ENCODE assay signal across 24 cellular contexts in the genomic region with DNA sequence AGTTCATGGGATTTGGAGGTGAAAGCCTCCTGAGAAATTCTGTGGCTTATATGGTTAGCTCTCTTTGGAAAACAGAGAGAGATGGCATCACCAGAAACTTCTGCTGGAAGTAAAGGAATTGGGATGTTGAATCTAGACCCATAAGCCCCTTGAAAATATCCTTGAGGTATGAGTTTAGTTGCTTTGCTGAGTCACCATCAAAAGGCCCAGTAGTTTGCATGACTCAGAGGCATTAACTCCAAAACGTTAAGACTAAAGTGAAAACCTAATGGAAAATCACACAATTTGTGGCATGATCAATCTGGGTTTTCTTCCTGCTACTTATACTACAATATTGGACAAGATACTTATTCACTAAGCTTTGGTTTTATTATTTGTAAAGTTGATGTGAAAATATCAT.
DNase-seq lines count a peak whose midpoint lies in the region; ATAC-seq and TF ChIP-seq lines count a peak whose summit lies in the region.
"Had no signal": no experiment of that assay in that cellular context is flagged by ENCODE, and none has a peak within 500 bp of the region (broad histone marks: within the 10 kb centered on the region; RNA-seq: fewer than 3 reads in every experiment).

No MANE protein-coding gene starts in this region.

- no peaks in the 10 kb centered on the region for H3K4me1 ChIP-seq in foreskin keratinocyte
- H3K4me1 ChIP-seq: prostate gland, stomach, transverse colon had no signal

- H3K27ac ChIP-seq in foreskin keratinocyte = no peak overlapping the region
- H3K27ac ChIP-seq: brain microvascular endothelial cell, prostate gland, stomach, transverse colon had no signal

- DNase-seq in HCEC 1CT (peak; percentile 30), astrocyte of the spinal cord (ENCODE audit: low read depth, low spot score) (peak; percentile 56), foreskin keratinocyte (peak in 1 of 2 donors; percentile 14), left lobe of liver (ENCODE audit: low spot score) (no peak), NCI-H1694 (lab: John Stamatoyannopoulos, UW) (no peak)
- DNase-seq: activated CD4-positive, alpha-beta T cell treated with anti-CD3 and anti-CD28 coated beads for 48 hours; brain microvascular endothelial cell; C1 segment of cervical spinal cord; GOT3; KBM-7; left ventricle myocardium superior; MV-4-11; NCI-H1930; NCI-H226; OCI-M1; SHP77 treated with DMSO at 0.1 percent for 48 hours; stimulated activated CD4-positive, alpha-beta T cell treated with anti-CD3 and anti-CD28 coated beads, Interleukin-4, amount 100 ng/mL, for 4 hours; stomach; T-helper 1 cell; transverse colon had no signal

- peak; percentile 68 for ATAC-seq in foreskin keratinocyte
- ATAC-seq in GM18907 (IDR thresholded peaks at IDR 0.05; ENCODE audit: unreplicated experiment) = no peak
- ATAC-seq in left lobe of liver = no peak
- no peak for ATAC-seq in HG02973 (IDR thresholded peaks at IDR 0.05; ENCODE audit: unreplicated experiment)
- ATAC-seq: activated T-helper 17 cell treated with anti-CD3 and anti-CD28 coated beads, Interleukin-2, amount 50 U/mL, for 72 hours; left ventricle myocardium superior had no signal

- H3K27me3 ChIP-seq in foreskin keratinocyte = peaks cover 4% of the 10 kb centered on the region
- H3K27me3 ChIP-seq: brain microvascular endothelial cell, stomach, transverse colon had no signal

- TF ChIP-seq CTCF in astrocyte of the spinal cord (IDR thresholded peaks at IDR 0.05; ENCODE audit: low read depth, low read length) (no peak), foreskin keratinocyte (conservative IDR thresholded peaks at IDR 0.05) (no peak)

- in situ Hi-C loops in astrocyte of the spinal cord (cut with HindIII; ENCODE audit: low sequenced_read_pairs) = no loop called here

- H3K4me3 ChIP-seq in astrocyte of the spinal cord (ENCODE audit: low read depth, low read length) = no peak overlapping the region
- H3K4me3 ChIP-seq: prostate gland, stomach, transverse colon had no signal

Comparison
In these comparisons a context has a peak if more than half of its experiments do, and no peak if none do; other contexts are left out.
1. DNase-seq: peak in HCEC 1CT (single experiment) and astrocyte of the spinal cord (single experiment); none in left lobe of liver (single experiment) and NCI-H1694 (single experiment).